In genomic region chr13:33026489-33027152, GRCh38 we compare ENCODE assay signal across 21 cellular contexts. TPM values are rescaled to one million over a fixed set of nuclear protein-coding genes. Genes with fewer than 3 reads are reported as not detected.
"Had no signal": no experiment of that assay in that cellular context is flagged by ENCODE, and none has a peak within 500 bp of the region (broad histone marks: within the 10 kb centered on the region; RNA-seq: fewer than 3 reads in every experiment).

No MANE protein-coding gene starts in this region.

- H3K9me3 ChIP-seq: colonic mucosa, lower lobe of right lung, psoas muscle, suprapubic skin, tibial nerve, upper lobe of right lung, vagina had no signal

- H3K27me3 ChIP-seq: colonic mucosa, suprapubic skin, tibial nerve, upper lobe of right lung, vagina had no signal

- H3K36me3 ChIP-seq: colonic mucosa, lower lobe of right lung, suprapubic skin, tibial nerve, upper lobe of right lung, vagina had no signal

- H3K4me1 ChIP-seq: colonic mucosa, lower lobe of right lung, psoas muscle, suprapubic skin, tibial nerve, upper lobe of right lung, vagina had no signal

- ATAC-seq: left lobe of liver; lower lobe of right lung; naive thymus-derived CD4-positive, alpha-beta T cell; psoas muscle; stimulated activated effector memory CD8-positive, alpha-beta T cell treated with anti-CD3 and anti-CD28 coated beads, Interleukin-12 subunit alpha, Interleukin-12 subunit beta, amount 100 ng/mL, for 72 hours; stimulated activated naive CD8-positive, alpha-beta T cell treated with anti-CD3 and anti-CD28 coated beads, Interleukin-15, Interleukin-2, amounts not matched to agents 100 U/mL and 50 U/mL, for 24 hours; upper lobe of right lung had no signal

- H3K27ac ChIP-seq: colonic mucosa, lower lobe of right lung, psoas muscle, suprapubic skin, tibial nerve, upper lobe of right lung, vagina had no signal

- DNase-seq: colonic mucosa; dermis blood vessel endothelial cell; erythroblast; foreskin melanocyte; head of caudate nucleus; hypothalamus; kidney glomerular epithelial cell; lower lobe of right lung; midbrain; naive thymus-derived CD4-positive, alpha-beta T cell; nephron progenitor cell; psoas muscle; stimulated activated CD4-positive, alpha-beta T cell treated with anti-CD3 and anti-CD28 coated beads, Interleukin-4, amount 100 ng/mL, for 1 hour; stimulated activated CD8-positive, alpha-beta memory T cell treated with anti-CD3 and anti-CD28 coated beads, Interleukin-4, amount 100 ng/mL, for 48 hours; stimulated activated naive CD8-positive, alpha-beta T cell treated with anti-CD3 and anti-CD28 coated beads, Interleukin-15, Interleukin-2, amounts not matched to agents 100 U/mL and 50 U/mL, for 24 hours; upper lobe of right lung had no signal

- H3K4me3 ChIP-seq: colonic mucosa, lower lobe of right lung, psoas muscle, suprapubic skin, tibial nerve, upper lobe of right lung, vagina had no signal

RNA-seq across cellular contexts. Expression of gene KL, which starts 10.4 kb away (rescaled TPM):
- polyA plus RNA-seq: naive thymus-derived CD4-positive, alpha-beta T cell had no signal
